Comparison of ENCODE assay signal across 1 cellular context in genomic region chr3:58173670-58174472, GRCh38.
TF ChIP-seq lines count a peak whose summit lies in the region.

No MANE protein-coding gene starts in this region.

TF ChIP-seq in HepG2, 621 proteins besides CTCF, POLR2A, EP300 and RAD21 (continued from another document and continues in another):
- TF ChIP-seq ZNF367 (CRISPR knock-in tag; IDR thresholded peaks at IDR 0.05; ENCODE audit: borderline replicate concordance) = 0 out of 2 replicates have a peak, but pooled peaks have one; percentile 38
- no peak for TF ChIP-seq SMAD3 (CRISPR knock-in tag; IDR thresholded peaks at IDR 0.05)
- TF ChIP-seq KMT2B (CRISPR knock-in tag; IDR thresholded peaks at IDR 0.05) = no peak
- TF ChIP-seq ZFY (CRISPR knock-in tag; IDR thresholded peaks at IDR 0.05) = peak; percentile 30; the same call in 1 of the 2 replicates
- TF ChIP-seq TEF (CRISPR knock-in tag; IDR thresholded peaks at IDR 0.05) = no peak
- no peak for TF ChIP-seq ARNT (IDR thresholded peaks at IDR 0.05)
- TF ChIP-seq NFYC (CRISPR knock-in tag; IDR thresholded peaks at IDR 0.05) = no peak
- TF ChIP-seq ZNF678 (CRISPR knock-in tag; IDR thresholded peaks at IDR 0.05) = no peak
- TF ChIP-seq TMF1 (CRISPR knock-in tag; IDR thresholded peaks at IDR 0.05; ENCODE audit: low read depth) = no peak
- TF ChIP-seq, protein P1, sequence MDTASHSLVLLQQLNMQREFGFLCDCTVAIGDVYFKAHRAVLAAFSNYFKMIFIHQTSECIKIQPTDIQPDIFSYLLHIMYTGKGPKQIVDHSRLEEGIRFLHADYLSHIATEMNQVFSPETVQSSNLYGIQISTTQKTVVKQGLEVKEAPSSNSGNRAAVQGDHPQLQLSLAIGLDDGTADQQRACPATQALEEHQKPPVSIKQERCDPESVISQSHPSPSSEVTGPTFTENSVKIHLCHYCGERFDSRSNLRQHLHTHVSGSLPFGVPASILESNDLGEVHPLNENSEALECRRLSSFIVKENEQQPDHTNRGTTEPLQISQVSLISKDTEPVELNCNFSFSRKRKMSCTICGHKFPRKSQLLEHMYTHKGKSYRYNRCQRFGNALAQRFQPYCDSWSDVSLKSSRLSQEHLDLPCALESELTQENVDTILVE (CRISPR knock-in tag; IDR thresholded peaks at IDR 0.05) = no peak; the same call in 1 of the 2 replicates
- TF ChIP-seq SMYD3 (CRISPR knock-in tag; IDR thresholded peaks at IDR 0.05) = peak; percentile 46; the same call in 1 of the 2 replicates
- no peak for TF ChIP-seq TSC22D2 (CRISPR knock-in tag; IDR thresholded peaks at IDR 0.05; ENCODE audit: borderline replicate concordance)
- no peak for TF ChIP-seq HCFC1 (IDR thresholded peaks at IDR 0.05; ENCODE audit: low read depth, low read length)
- no peak; the same call in 1 of the 2 replicates for TF ChIP-seq MIXL1 (CRISPR knock-in tag; IDR thresholded peaks at IDR 0.05)
- no peak for TF ChIP-seq ATRX (CRISPR knock-in tag; IDR thresholded peaks at IDR 0.05; ENCODE audit: borderline replicate concordance)
- 0 out of 2 replicates have a peak, but pooled peaks have one; percentile 48 for TF ChIP-seq ZNF329 (CRISPR knock-in tag; IDR thresholded peaks at IDR 0.05; ENCODE audit: low read depth)
- no peak for TF ChIP-seq ZNF441 (CRISPR knock-in tag; IDR thresholded peaks at IDR 0.05; ENCODE audit: borderline replicate concordance)
- TF ChIP-seq MZF1 (CRISPR knock-in tag; IDR thresholded peaks at IDR 0.05; ENCODE audit: borderline replicate concordance) = 0 out of 2 replicates have a peak, but pooled peaks have one; percentile 53
- peak; percentile 45; the same call in 1 of the 2 replicates for TF ChIP-seq RCOR2 (CRISPR knock-in tag; IDR thresholded peaks at IDR 0.05)
- no peak for TF ChIP-seq PAF1 (CRISPR knock-in tag; IDR thresholded peaks at IDR 0.05)
- no peak for TF ChIP-seq HNF1A (IDR thresholded peaks at IDR 0.05; ENCODE audit: low read depth)
- TF ChIP-seq HNF1A (CRISPR knock-in tag; IDR thresholded peaks at IDR 0.05; ENCODE audit: borderline replicate concordance) = peak; percentile 43; the same call in 1 of the 2 replicates
- no peak; the same call in 1 of the 2 replicates for TF ChIP-seq GATA4 (IDR thresholded peaks at IDR 0.05; ENCODE audit: borderline replicate concordance, low read depth)
- TF ChIP-seq, protein P2, sequence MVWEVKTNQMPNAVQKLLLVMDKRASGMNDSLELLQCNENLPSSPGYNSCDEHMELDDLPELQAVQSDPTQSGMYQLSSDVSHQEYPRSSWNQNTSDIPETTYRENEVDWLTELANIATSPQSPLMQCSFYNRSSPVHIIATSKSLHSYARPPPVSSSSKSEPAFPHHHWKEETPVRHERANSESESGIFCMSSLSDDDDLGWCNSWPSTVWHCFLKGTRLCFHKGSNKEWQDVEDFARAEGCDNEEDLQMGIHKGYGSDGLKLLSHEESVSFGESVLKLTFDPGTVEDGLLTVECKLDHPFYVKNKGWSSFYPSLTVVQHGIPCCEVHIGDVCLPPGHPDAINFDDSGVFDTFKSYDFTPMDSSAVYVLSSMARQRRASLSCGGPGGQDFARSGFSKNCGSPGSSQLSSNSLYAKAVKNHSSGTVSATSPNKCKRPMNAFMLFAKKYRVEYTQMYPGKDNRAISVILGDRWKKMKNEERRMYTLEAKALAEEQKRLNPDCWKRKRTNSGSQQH (CRISPR knock-in tag; IDR thresholded peaks at IDR 0.05; ENCODE audit: low read depth) = peak; percentile 78; the same call in 1 of the 2 replicates
- peak; percentile 73 for TF ChIP-seq STAG1 (CRISPR knock-in tag; IDR thresholded peaks at IDR 0.05)
- TF ChIP-seq ETV6 (CRISPR knock-in tag; conservative IDR thresholded peaks at IDR 0.05) = no peak
- no peak for TF ChIP-seq TAF15 (IDR thresholded peaks at IDR 0.05; ENCODE audit: low read depth, low read length, poor library complexity, severe bottlenecking)
- TF ChIP-seq ZNF841 (CRISPR knock-in tag; IDR thresholded peaks at IDR 0.05; ENCODE audit: borderline replicate concordance) = no peak
- peak; percentile 56; the same call in 1 of the 2 replicates for TF ChIP-seq ZNF224 (CRISPR knock-in tag; IDR thresholded peaks at IDR 0.05)
- TF ChIP-seq ZSCAN21 (CRISPR knock-in tag; IDR thresholded peaks at IDR 0.05; ENCODE audit: borderline replicate concordance) = no peak
- peak; percentile 62 for TF ChIP-seq POLR2AphosphoS5 (IDR thresholded peaks at IDR 0.05; ENCODE audit: low read depth, low read length)
- TF ChIP-seq ZNF333 (CRISPR knock-in tag; IDR thresholded peaks at IDR 0.05; ENCODE audit: borderline replicate concordance) = no peak; the same call in 1 of the 2 replicates
- TF ChIP-seq SNRNP70 (IDR thresholded peaks at IDR 0.05; ENCODE audit: low read depth, low read length) = no peak
- no peak for TF ChIP-seq ZNF589 (CRISPR knock-in tag; conservative IDR thresholded peaks at IDR 0.05)
- TF ChIP-seq ZNF343 (CRISPR knock-in tag; IDR thresholded peaks at IDR 0.05) = 0 out of 2 replicates have a peak, but pooled peaks have one; percentile 58
- TF ChIP-seq THAP11 (CRISPR knock-in tag; IDR thresholded peaks at IDR 0.05) = peak; percentile 29; the same call in 1 of the 2 replicates
- TF ChIP-seq ZNF337 (CRISPR knock-in tag; IDR thresholded peaks at IDR 0.05; ENCODE audit: borderline replicate concordance, low read depth) = peak; percentile 34; the same call in 1 of the 2 replicates
- no peak for TF ChIP-seq DMAP1 (CRISPR knock-in tag; IDR thresholded peaks at IDR 0.05)
- TF ChIP-seq CBX5 (CRISPR knock-in tag; IDR thresholded peaks at IDR 0.05; ENCODE audit: borderline replicate concordance) = no peak
- no peak for TF ChIP-seq ZBTB7A (CRISPR knock-in tag; IDR thresholded peaks at IDR 0.05)
- TF ChIP-seq RNF2 (conservative IDR thresholded peaks at IDR 0.05; ENCODE audit: low read depth) = no peak
- no peak for TF ChIP-seq ZNF720 (CRISPR knock-in tag; IDR thresholded peaks at IDR 0.05)
- TF ChIP-seq SNAPC2 (CRISPR knock-in tag; IDR thresholded peaks at IDR 0.05) = peak; percentile 46; the same call in 1 of the 2 replicates
- TF ChIP-seq RBM22 (optimal IDR thresholded peaks at IDR 0.05; ENCODE audit: low read length) = peak; percentile 8
- no peak for TF ChIP-seq ZNF253 (CRISPR knock-in tag; IDR thresholded peaks at IDR 0.05; ENCODE audit: borderline replicate concordance)
- TF ChIP-seq ZBTB14 (CRISPR knock-in tag; IDR thresholded peaks at IDR 0.05) = 0 out of 2 replicates have a peak, but pooled peaks have one; percentile 16
- TF ChIP-seq ASH2L (IDR thresholded peaks at IDR 0.05; ENCODE audit: insufficient read length, low read depth, low read length) = peak; percentile 23
- no peak for TF ChIP-seq ZSCAN31 (CRISPR knock-in tag; IDR thresholded peaks at IDR 0.05; ENCODE audit: low read depth)
- TF ChIP-seq KLF9 (CRISPR knock-in tag; IDR thresholded peaks at IDR 0.05; ENCODE audit: low read depth) = no peak
- TF ChIP-seq, protein P3, sequence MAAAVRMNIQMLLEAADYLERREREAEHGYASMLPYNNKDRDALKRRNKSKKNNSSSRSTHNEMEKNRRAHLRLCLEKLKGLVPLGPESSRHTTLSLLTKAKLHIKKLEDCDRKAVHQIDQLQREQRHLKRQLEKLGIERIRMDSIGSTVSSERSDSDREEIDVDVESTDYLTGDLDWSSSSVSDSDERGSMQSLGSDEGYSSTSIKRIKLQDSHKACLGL (CRISPR knock-in tag; IDR thresholded peaks at IDR 0.05) = no peak
- TF ChIP-seq ATAD3A (CRISPR knock-in tag; IDR thresholded peaks at IDR 0.05) = no peak
- no peak; the same call in 1 of the 2 replicates for TF ChIP-seq ZNF646 (CRISPR knock-in tag; IDR thresholded peaks at IDR 0.05)
- TF ChIP-seq ARNTL (CRISPR knock-in tag; IDR thresholded peaks at IDR 0.05) = no peak
- TF ChIP-seq ZNF317 (CRISPR knock-in tag; IDR thresholded peaks at IDR 0.05) = peak; percentile 92
- no peak for TF ChIP-seq CHD4 (IDR thresholded peaks at IDR 0.05; ENCODE audit: borderline replicate concordance, low read length)
- no peak for TF ChIP-seq MAF1 (CRISPR knock-in tag; IDR thresholded peaks at IDR 0.05; ENCODE audit: borderline replicate concordance)
